ENCODE assay signal across 17 cellular contexts in the genomic region with DNA sequence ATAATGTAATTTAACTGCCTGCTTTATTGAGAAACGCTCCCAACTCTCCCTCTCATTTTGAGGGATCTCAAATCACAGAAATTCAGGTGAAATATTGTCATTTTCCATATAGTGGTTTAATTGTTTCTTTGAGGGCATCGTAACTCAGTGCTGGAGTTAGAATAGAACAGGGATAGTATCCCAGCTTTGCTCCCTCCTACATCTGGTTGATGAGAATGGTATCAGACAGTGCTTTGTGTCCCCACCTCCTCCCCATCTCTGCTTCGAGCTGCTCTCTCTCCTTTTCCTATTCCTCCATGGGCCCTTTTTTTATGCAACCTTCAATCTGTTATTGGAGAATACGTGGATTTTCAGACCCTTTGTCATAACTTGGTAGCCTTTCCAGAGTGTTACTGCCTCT. TPM values are rescaled to one million over a fixed set of nuclear protein-coding genes. Genes with fewer than 3 reads are reported as not detected.
DNase-seq lines count a peak whose midpoint lies in the region; ATAC-seq and TF ChIP-seq lines count a peak whose summit lies in the region.
"Had no signal": no experiment of that assay in that cellular context is flagged by ENCODE, and none has a peak within 500 bp of the region (broad histone marks: within the 10 kb centered on the region; RNA-seq: fewer than 3 reads in every experiment).

No MANE protein-coding gene starts in this region.

- TF ChIP-seq POLR2A in IMR-90 (IDR thresholded peaks at IDR 0.05; ENCODE audit: low read depth, low read length): no peak

- no peak overlapping the region for H3K9ac ChIP-seq in IMR-90 (ENCODE audit: low read depth, low read length)

- no peak overlapping the region for H3K56ac ChIP-seq in IMR-90 (ENCODE audit: extremely low read depth, insufficient read depth, low read length)

- no peak overlapping the region for H3K4ac ChIP-seq in IMR-90 (ENCODE audit: low read depth, low read length)

- H3K18ac ChIP-seq in IMR-90 (ENCODE audit: low read depth, low read length): no peak overlapping the region

- no peak overlapping the region for H3K4me3 Mint-ChIP-seq in activated T-helper 17 cell treated with anti-CD3 and anti-CD28 coated beads, Interleukin-2, amount 50 U/mL, for 72 hours
- H3K4me3 Mint-ChIP-seq: CD4-positive, alpha-beta memory T cell had no signal

- POLR2A ChIA-PET in IMR-90 (lab: Charles Lee; ENCODE audit: unreplicated experiment): no interaction called here

- TF ChIP-seq RAD21 in IMR-90 (IDR thresholded peaks at IDR 0.05; ENCODE audit: low read length): no peak

- no peaks in the 10 kb centered on the region for H3K9me3 Mint-ChIP-seq in activated T-helper 17 cell treated with anti-CD3 and anti-CD28 coated beads, Interleukin-2, amount 50 U/mL, for 72 hours

- no peaks in the 10 kb centered on the region for H3K27me3 Mint-ChIP-seq in activated T-helper 17 cell treated with anti-CD3 and anti-CD28 coated beads, Interleukin-2, amount 50 U/mL, for 72 hours
- H3K27me3 Mint-ChIP-seq: CD4-positive, alpha-beta memory T cell had no signal

- no peak overlapping the region for H2AFZ ChIP-seq in IMR-90 (replicated peaks; ENCODE audit: low read length, poor library complexity)

- H3K4me1 Mint-ChIP-seq in activated T-helper 17 cell treated with anti-CD3 and anti-CD28 coated beads, Interleukin-2, amount 50 U/mL, for 72 hours: peaks cover 12% of the 10 kb centered on the region

- H3K9me3 ChIP-seq in IMR-90 (ENCODE audit: control insufficient read depth, insufficient read depth, low read length): no peaks in the 10 kb centered on the region
- H3K9me3 ChIP-seq: BE2C had no signal

- dilution Hi-C loops in IMR-90 (cut with HindIII; ENCODE audit: low sequenced_read_pairs, unreplicated experiment): no loop called here

- H4K5ac ChIP-seq in IMR-90 (ENCODE audit: low read depth, low read length): 0 out of 2 replicates have a peak overlapping the region, but pooled peaks have one; percentile 36

- 0 out of 2 replicates have a peak overlapping the region, but pooled peaks have one; percentile 42 for H3K14ac ChIP-seq in IMR-90 (replicated peaks; ENCODE audit: low read depth, low read length)

- no peak for TF ChIP-seq CTCF in IMR-90 (conservative IDR thresholded peaks at IDR 0.05; ENCODE audit: low read depth, low read length)

- no peaks in the 10 kb centered on the region; the same call in 1 of the 2 replicates for H3K9me1 ChIP-seq in IMR-90 (ENCODE audit: insufficient read depth, low read length)

- no peak overlapping the region for H2BK5ac ChIP-seq in IMR-90 (ENCODE audit: low read depth, low read length, poor library complexity, severe bottlenecking)

- no CpG with 5 or more reads among the region's 4 CpGs for WGBS in IMR-90 (ENCODE audit: extremely low coverage in 2 of 2, insufficient read length in 1 of 2), 2 experiments

- H4K91ac ChIP-seq in IMR-90 (ENCODE audit: insufficient read depth, low read depth, low read length): no peak overlapping the region

- H3K4me1 ChIP-seq in IMR-90 (ENCODE audit: control insufficient read depth, insufficient read depth, low read length): no peaks in the 10 kb centered on the region; the same call in 1 of the 2 replicates

- no peak overlapping the region for H2BK20ac ChIP-seq in IMR-90 (ENCODE audit: low read depth, low read length)

- no peaks in the 10 kb centered on the region for H3K36me3 ChIP-seq in IMR-90 (ENCODE audit: control insufficient read depth, insufficient read depth, low read length)
- H3K36me3 ChIP-seq: BE2C had no signal

- H4K20me1 ChIP-seq in IMR-90 (ENCODE audit: insufficient read depth, low read length): no peaks in the 10 kb centered on the region

- H3K23ac ChIP-seq in IMR-90 (ENCODE audit: low read depth, low read length): no peak overlapping the region

- in situ Hi-C loops in IMR-90 (cut with MboI; ENCODE audit: low sequenced_read_pairs): no loop called here

- no peak for DNase-seq in IMR-90
- DNase-seq in midbrain (lab: John Stamatoyannopoulos, UW): peak; percentile 45
- peak in 1 of 49 donors; percentile 18 for DNase-seq in substantia nigra (lab: John Stamatoyannopoulos, UW)
- no peak for DNase-seq in activated T-cell treated with anti-CD3 and anti-CD28 coated beads, Interleukin-2, amount 50 U/mL, for 1 hour
- no peak for DNase-seq in NCI-H345 treated with DMSO at 0.1 percent for 48 hours (lab: John Stamatoyannopoulos, UW; ENCODE audit: unreplicated experiment)
- DNase-seq: BE2C; CD4-positive, alpha-beta memory T cell; DMS79 treated with DMSO at 0.1 percent for 48 hours; GOT3; KG1; NCI-H1092; NCI-H1694 treated with DMSO at 0.1 percent for 48 hours; NCI-H345; PC-3 had no signal

- no peaks in the 10 kb centered on the region for H3K36me3 Mint-ChIP-seq in activated T-helper 17 cell treated with anti-CD3 and anti-CD28 coated beads, Interleukin-2, amount 50 U/mL, for 72 hours (ENCODE audit: low read depth)

- H2BK15ac ChIP-seq in IMR-90 (ENCODE audit: low read depth, low read length): no peak overlapping the region

- H3K79me1 ChIP-seq in IMR-90 (ENCODE audit: low read depth in 1 of 2, low read length in 2 of 2): peaks cover 4 to 16% of the 10 kb centered on the region in 2 experiments; a peak in 3 of 4 replicates

- H3K4me2 ChIP-seq in IMR-90 (ENCODE audit: low read depth, low read length): no peak overlapping the region

- CTCF ChIA-PET in IMR-90 (lab: Yijun Ruan, JAX): no interaction called here

- no peak overlapping the region for H2AK5ac ChIP-seq in IMR-90 (ENCODE audit: low read depth, low read length)

- no peak overlapping the region for H3K27ac ChIP-seq in IMR-90 (ENCODE audit: insufficient read depth, low read length)
- H3K27ac ChIP-seq in substantia nigra (ENCODE audit: low read depth, low read length, poor library complexity, severe bottlenecking): peak overlapping the region; percentile 14

- BruUV-seq in IMR-90 (replicated peaks; lab: Mats Ljungman, UMichigan): no TSS peak

- H3K27ac Mint-ChIP-seq in activated T-helper 17 cell treated with anti-CD3 and anti-CD28 coated beads, Interleukin-2, amount 50 U/mL, for 72 hours: peak overlapping the region; percentile 42
- H3K27ac Mint-ChIP-seq: CD4-positive, alpha-beta memory T cell had no signal

- ATAC-seq in IMR-90 (ENCODE audit: low read depth) (no peak), GM21619 (IDR thresholded peaks at IDR 0.05; ENCODE audit: unreplicated experiment) (no peak)
- no peak for ATAC-seq in activated T-helper 17 cell treated with anti-CD3 and anti-CD28 coated beads, Interleukin-2, amount 50 U/mL, for 72 hours (replicated peaks)
- ATAC-seq: PC-3, Right ventricle myocardium inferior had no signal

- intact Hi-C loops in IMR-90 (cut with micrococcal nuclease): loop anchor here (5.0 kb wide), 1 partner anchor 37 kb away; no protein-coding TSS in a partner anchor

- H2AK9ac ChIP-seq in IMR-90 (replicated peaks; ENCODE audit: low read depth, low read length, poor library complexity): no peak overlapping the region

- H3K4me3 ChIP-seq in IMR-90 (ENCODE audit: insufficient read depth, low read depth, low read length): no peak overlapping the region

- no peak overlapping the region for H4K8ac ChIP-seq in IMR-90 (ENCODE audit: low read depth in 2 of 2, low read length in 2 of 2)

- H3K27me3 ChIP-seq in IMR-90 (ENCODE audit: control insufficient read depth, insufficient read depth, low read length): no peaks in the 10 kb centered on the region
- H3K27me3 ChIP-seq: BE2C had no signal

- H2BK120ac ChIP-seq in IMR-90 (ENCODE audit: low read depth, low read length): no peak overlapping the region

TF ChIP-seq in IMR-90, 13 proteins besides CTCF, POLR2A, EP300 and RAD21:
- no peak for TF ChIP-seq CHD1 (IDR thresholded peaks at IDR 0.05; ENCODE audit: low read depth, low read length)
- TF ChIP-seq CEBPB (IDR thresholded peaks at IDR 0.05; ENCODE audit: low read depth, low read length): no peak
- no peak for TF ChIP-seq MXI1 (IDR thresholded peaks at IDR 0.05; ENCODE audit: borderline replicate concordance, low read depth, low read length)
- TF ChIP-seq MAZ (IDR thresholded peaks at IDR 0.05; ENCODE audit: borderline replicate concordance, low read depth, low read length): no peak
- TF ChIP-seq RFX5 (IDR thresholded peaks at IDR 0.05; ENCODE audit: low read depth, low read length): no peak
- TF ChIP-seq RCOR1 (IDR thresholded peaks at IDR 0.05; ENCODE audit: insufficient replicate concordance, low read length): no peak
- TF ChIP-seq MAFK (IDR thresholded peaks at IDR 0.05; ENCODE audit: low read depth, low read length): no peak
- no peak for TF ChIP-seq SMC3 (IDR thresholded peaks at IDR 0.05; ENCODE audit: low read depth, low read length)

RNA-seq across cellular contexts. Expression of a gene that starts 41.2 kb away (rescaled TPM):
- total RNA-seq in IMR-90 (2012; rRNA removed): 15.4 and 24.4 TPM in 2 replicates
- 6.0 and 7.4 TPM in 2 replicates for polyA plus RNA-seq in IMR-90 (2012; rRNA removed)
- 1.4 and 3.2 TPM in 2 replicates for polyA plus RNA-seq in IMR-90 (2012; cell fraction: cytosol; rRNA removed)
- polyA plus RNA-seq in IMR-90 (2012; cell fraction: nucleus; rRNA removed; ENCODE audit: low replicate concordance): 2.2 and 19.3 TPM in 2 replicates
- 10 to 100 TPM; 20.7 to 23.7 TPM for total RNA-seq in activated T-helper 17 cell treated with anti-CD3 and anti-CD28 coated beads, Interleukin-2, amount 50 U/mL, for 72 hours
